Comparison of ENCODE assay signal across 11 cellular contexts in genomic region chr2:237500681-237501424, GRCh38. TPM values are rescaled to one million over a fixed set of nuclear protein-coding genes. Genes with fewer than 3 reads are reported as not detected.
DNase-seq lines count a peak whose midpoint lies in the region; ATAC-seq and TF ChIP-seq lines count a peak whose summit lies in the region.
"Had no signal": no experiment of that assay in that cellular context is flagged by ENCODE, and none has a peak within 500 bp of the region (broad histone marks: within the 10 kb centered on the region; RNA-seq: fewer than 3 reads in every experiment).

No MANE protein-coding gene starts in this region.

- peak; percentile 23 for DNase-seq in activated CD4-positive, alpha-beta T cell treated with anti-CD3 and anti-CD28 coated beads for 48 hours
- DNase-seq in activated CD4-positive, alpha-beta T cell treated with anti-CD3 and anti-CD28 coated beads, Interleukin-2, amount 50 U/mL, for 48 hours = no peak
- DNase-seq in SK-MEL-5 (ENCODE audit: low read depth, low spot score) (peak; percentile 28), fibroblast of the aortic adventitia (ENCODE audit: low read depth) (peak; percentile 86), smooth muscle cell of the brain vasculature (ENCODE audit: low read depth, low spot score) (peak; percentile 100), activated gamma-delta T cell treated with Interleukin-2 at 50 U/mL for 16 hours (no peak), activated gamma-delta T cell (lab: John Stamatoyannopoulos, UW) (no peak)
- DNase-seq: activated naive CD4-positive, alpha-beta T cell treated with Interleukin-2 at 50 U/mL for 16 hours; COR-L47; NCI-H510A had no signal

- in situ Hi-C loops in SK-MEL-5 (cut with HindIII; ENCODE audit: low pct_unique_long_range_greater_than_20kb, low sequenced_read_pairs) = no loop called here

- H3K4me3 ChIP-seq in fibroblast of the aortic adventitia (ENCODE audit: low read depth, low read length) = no peak overlapping the region

- TF ChIP-seq CTCF in fibroblast of the aortic adventitia (IDR thresholded peaks at IDR 0.05; ENCODE audit: insufficient read depth, low read length) = no peak

- ATAC-seq in HG02759 (IDR thresholded peaks at IDR 0.05; ENCODE audit: unreplicated experiment) = no peak

RNA-seq across cellular contexts. Expression of gene MLPH, which starts 13.8 kb away (rescaled TPM):
- total RNA-seq in SK-MEL-5 (2014; rRNA removed; shearing (Covaris generic)) = 82.9 and 92.8 TPM in 2 replicates
- 41.2 and 50.8 TPM in 2 replicates for polyA plus RNA-seq in SK-MEL-5 (2015; cell fraction: cytosol; rRNA removed)
- polyA plus RNA-seq in SK-MEL-5 (2015; cell fraction: nucleus; rRNA removed) = 957 and 1,306 TPM in 2 replicates
- 5.2 and 6.1 TPM in 2 replicates for total RNA-seq in fibroblast of the aortic adventitia (ENCODE audit: low replicate concordance)

Comparison
In these comparisons a context has a peak if more than half of its experiments do, and no peak if none do; other contexts are left out.
1. DNase-seq: peak in activated CD4-positive, alpha-beta T cell treated with anti-CD3 and anti-CD28 coated beads for 48 hours (single experiment), SK-MEL-5 (single experiment), fibroblast of the aortic adventitia (single experiment) and smooth muscle cell of the brain vasculature (single experiment); none in activated CD4-positive, alpha-beta T cell treated with anti-CD3 and anti-CD28 coated beads, Interleukin-2, amount 50 U/mL, for 48 hours (0 of 2), activated gamma-delta T cell treated with Interleukin-2 at 50 U/mL for 16 hours (single experiment) and activated gamma-delta T cell (single experiment).
2. RNA of gene MLPH, which starts 13.8 kb away (total RNA-seq): 82.9 to 92.8 TPM in SK-MEL-5; 5.2 to 6.1 TPM in fibroblast of the aortic adventitia; every median in the first group is over 10 times any median in the second.